Comparison of ENCODE assay signal across 20 cellular contexts in the genomic region with DNA sequence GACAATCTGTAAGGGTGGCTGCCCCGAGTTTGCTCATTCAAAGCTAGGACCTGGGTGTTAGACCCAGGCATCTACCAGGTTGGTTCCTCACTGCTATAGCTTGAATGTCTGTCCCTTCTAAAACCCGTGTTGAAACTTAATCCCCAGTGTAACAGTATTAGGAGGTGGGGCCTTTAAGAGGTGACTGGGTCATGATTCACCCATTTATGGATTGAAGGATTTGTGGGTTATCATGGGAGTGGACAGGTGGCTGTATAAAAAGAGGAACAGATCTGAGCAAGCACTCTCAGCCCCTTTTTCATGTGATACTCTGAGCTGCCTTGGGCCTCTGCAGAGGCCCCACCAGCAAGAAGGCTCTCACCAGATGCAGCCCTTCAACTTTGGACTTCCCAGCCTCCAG.
"Had no signal": no experiment of that assay in that cellular context is flagged by ENCODE, and none has a peak within 500 bp of the region (broad histone marks: within the 10 kb centered on the region; RNA-seq: fewer than 3 reads in every experiment).

No MANE protein-coding gene starts in this region.

- H3K4me2 ChIP-seq: hepatocyte had no signal

- H3K9ac ChIP-seq: parathyroid adenoma had no signal

- H3K27me3 ChIP-seq: brain microvascular endothelial cell, hepatocyte, thyroid gland had no signal

- DNase-seq: activated CD4-positive, alpha-beta T cell treated with anti-CD3 and anti-CD28 coated beads, Interleukin-2, amount 10 ng/mL, durations not matched to agents 24 days and 14 days; activated CD4-positive, CD25-positive, alpha-beta regulatory T cell; activated CD8-positive, alpha-beta memory T cell treated with anti-CD3 and anti-CD28 coated beads, Interleukin-2, amount 50 U/mL, for 4 hours; activated CD8-positive, alpha-beta T cell treated with anti-CD3 and anti-CD28 coated beads, Interleukin-2, amount 10 ng/mL, durations not matched to agents 7 days and 5 days; activated naive CD8-positive, alpha-beta T cell treated with anti-CD3 and anti-CD28 coated beads for 36 hours; anterior cingulate cortex; brain microvascular endothelial cell; cerebellar nuclear complex; effector memory CD4-positive, alpha-beta T cell; islet precursor cell; mucosa of descending colon; naive thymus-derived CD8-positive, alpha-beta T cell; retina; stimulated activated CD4-positive, alpha-beta T cell treated with anti-CD3 and anti-CD28 coated beads, Interleukin-2, amount 100 ng/mL, for 48 hours; thyroid gland had no signal

- H3K9me3 ChIP-seq: mucosa of descending colon, thyroid gland had no signal

- H3K4me3 ChIP-seq: hepatocyte, mucosa of descending colon, thyroid gland had no signal

- H3K4me1 ChIP-seq: parathyroid adenoma, thyroid gland had no signal

- H2AFZ ChIP-seq: hepatocyte, parathyroid adenoma had no signal

- ATAC-seq: activated CD8-positive, alpha-beta T cell treated with anti-CD3 and anti-CD28 coated beads, Interleukin-2, amount 10 ng/mL, durations not matched to agents 7 days and 5 days; naive thymus-derived CD8-positive, alpha-beta T cell; stimulated activated memory B cell treated with anti-CD40 and anti-IgM and Interleukin-4, amounts not matched to agents 10 μg/mL and 1 μg/mL and 100 μg/mL, for 72 hours had no signal

- FAIRE-seq: urothelium cell line had no signal

- H3K36me3 ChIP-seq: brain microvascular endothelial cell, thyroid gland had no signal

- H3K79me2 ChIP-seq: hepatocyte, parathyroid adenoma had no signal

- H3K27ac ChIP-seq: brain microvascular endothelial cell, epithelial cell of prostate, hepatocyte, parathyroid adenoma, thyroid gland had no signal
